Comparison of ENCODE assay signal across 21 cellular contexts in genomic region chrX:132776486-132777210, GRCh38.
DNase-seq lines count a peak whose midpoint lies in the region; ATAC-seq, FAIRE-seq and TF ChIP-seq lines count a peak whose summit lies in the region.
"Had no signal": no experiment of that assay in that cellular context is flagged by ENCODE, and none has a peak within 500 bp of the region (broad histone marks: within the 10 kb centered on the region; RNA-seq: fewer than 3 reads in every experiment).

No MANE protein-coding gene starts in this region.

- H3K36me3 ChIP-seq in H1 (ENCODE audit: control insufficient read depth in 2 of 4, insufficient read depth in 4 of 4, low read length in 3 of 4), result no peaks in the 10 kb centered on the region
- H3K36me3 ChIP-seq: prostate gland had no signal

- H3K4me1 Mint-ChIP-seq in mesothelial cell of epicardium, result peaks cover 2% of the 10 kb centered on the region
- H3K4me1 Mint-ChIP-seq: activated naive CD8-positive, alpha-beta T cell treated with anti-CD3 and anti-CD28 coated beads, Interleukin-2, amount 10 ng/mL, durations not matched to agents 7 days and 5 days had no signal

- no peak overlapping the region for H2BK15ac ChIP-seq in H1 (ENCODE audit: low read length)

- no peak overlapping the region for H3K4me3 Mint-ChIP-seq in mesothelial cell of epicardium
- H3K4me3 Mint-ChIP-seq: activated CD8-positive, alpha-beta T cell treated with anti-CD3 and anti-CD28 coated beads for 36 hours; activated naive CD8-positive, alpha-beta T cell treated with anti-CD3 and anti-CD28 coated beads, Interleukin-2, amount 10 ng/mL, durations not matched to agents 7 days and 5 days; nephron had no signal

- H2AK5ac ChIP-seq in H1 (ENCODE audit: low read depth, low read length), result no peak overlapping the region

- H3K79me2 ChIP-seq in H1 (ENCODE audit: control insufficient read depth in 1 of 2, insufficient read depth in 2 of 2, low read length in 2 of 2), result no peaks in the 10 kb centered on the region
- H3K79me2 ChIP-seq: hepatocyte had no signal

- no peaks in the 10 kb centered on the region for H3K36me3 Mint-ChIP-seq in mesothelial cell of epicardium
- H3K36me3 Mint-ChIP-seq: activated naive CD8-positive, alpha-beta T cell treated with anti-CD3 and anti-CD28 coated beads, Interleukin-2, amount 10 ng/mL, durations not matched to agents 7 days and 5 days had no signal

- CTCF ChIA-PET in H1 (lab: Charles Lee; ENCODE audit: partially characterized antibody), result interaction anchor here (0.6 to 0.7 kb wide), 2 partner anchors 36 to 172 kb away, joined by 3 read pairs; no protein-coding TSS in a partner anchor

- no peaks in the 10 kb centered on the region for H3K27me3 Mint-ChIP-seq in mesothelial cell of epicardium (ENCODE audit: low read depth)
- H3K27me3 Mint-ChIP-seq: activated CD8-positive, alpha-beta T cell treated with anti-CD3 and anti-CD28 coated beads for 36 hours had no signal

- no peaks in the 10 kb centered on the region; the same call in 1 of the 2 replicates for H3K23me2 ChIP-seq in H1 (ENCODE audit: low read depth, low read length)

- 0 out of 2 replicates have a peak overlapping the region, but pooled peaks have one; percentile 60 for H2BK12ac ChIP-seq in H1 (ENCODE audit: low read depth, low read length)

- 58% methylated on average over 6 of the region's 6 CpGs; no CpG with 5 or more reads in 1 of the 2 experiments for WGBS in H1 (ENCODE audit: extremely low coverage in 1 of 2, insufficient coverage in 1 of 2, insufficient read length in 1 of 2, insufficient replicate concordance in 2 of 2, low coverage in 1 of 2, low lambda C conversion rate in 2 of 2, missing lambda C conversion rate in 1 of 2), 2 experiments

- TF ChIP-seq RAD21 in H1 (IDR thresholded peaks at IDR 0.05 in 1 of 2, conservative IDR thresholded peaks at IDR 0.05 in 1 of 2; ENCODE audit: low read depth in 2 of 2, low read length in 2 of 2), result no peak

- H4K20me1 ChIP-seq in H1 (replicated peaks in 1 of 2; ENCODE audit: control insufficient read depth in 1 of 2, insufficient read depth in 2 of 2, low read length in 2 of 2), result no peaks in the 10 kb centered on the region

- no peak overlapping the region for H3K18ac ChIP-seq in H1 (ENCODE audit: extremely low read depth, low read length)

- TF ChIP-seq POLR2A in H1 (IDR thresholded peaks at IDR 0.05; ENCODE audit: control extremely low read depth in 1 of 2, low read depth in 2 of 2, low read length in 2 of 2), result no peak

- no peak overlapping the region for H4K8ac ChIP-seq in H1 (ENCODE audit: extremely low read depth, insufficient read depth, low read length)

- H3K4me1 ChIP-seq in H1 (replicated peaks in 1 of 4; ENCODE audit: control insufficient read depth in 3 of 4, insufficient read depth in 4 of 4, low read length in 3 of 4), result peaks cover 0 to 4% (median 0%) of the 10 kb centered on the region in 4 experiments; a peak in 2 of 7 replicates
- H3K4me1 ChIP-seq: prostate gland had no signal

- H3K9me3 Mint-ChIP-seq in mesothelial cell of epicardium, result no peaks in the 10 kb centered on the region
- H3K9me3 Mint-ChIP-seq: activated CD8-positive, alpha-beta T cell treated with anti-CD3 and anti-CD28 coated beads for 36 hours; activated naive CD8-positive, alpha-beta T cell treated with anti-CD3 and anti-CD28 coated beads, Interleukin-2, amount 10 ng/mL, durations not matched to agents 7 days and 5 days; nephron had no signal

- 0 out of 4 replicates have a peak overlapping the region, but pooled peaks of 1 of the 2 experiments have one; percentile 12 for H3K4me2 ChIP-seq in H1 (ENCODE audit: insufficient read depth in 1 of 2, low read depth in 2 of 2, low read length in 2 of 2)
- H3K4me2 ChIP-seq: hepatocyte had no signal

- H4K91ac ChIP-seq in H1 (replicated peaks; ENCODE audit: insufficient read length, low read length), result no peak overlapping the region

- no peak overlapping the region for H2BK120ac ChIP-seq in H1 (replicated peaks; ENCODE audit: low read depth, low read length)

- no peak overlapping the region for H3K9ac ChIP-seq in H1 (replicated peaks in 1 of 4; ENCODE audit: extremely low read depth in 1 of 4, low read depth in 3 of 4, low read length in 3 of 4)

- H3K4me3 ChIP-seq in H1 (ENCODE audit: extremely low read depth in 1 of 4, insufficient read depth in 2 of 4, low read depth in 3 of 4, low read length in 4 of 4), result no peak overlapping the region
- H3K4me3 ChIP-seq: hepatocyte, prostate gland had no signal

- H3K14ac ChIP-seq in H1 (ENCODE audit: insufficient read length), result no peak overlapping the region

- no peaks in the 10 kb centered on the region for H3K79me1 ChIP-seq in H1 (ENCODE audit: low read depth, low read length)

- peak overlapping the region; percentile 52; the same call in 1 of the 2 replicates for H2BK5ac ChIP-seq in H1 (ENCODE audit: low read depth, low read length)

- POLR2A ChIA-PET in H1 (lab: Charles Lee; ENCODE audit: partially characterized antibody), result interaction anchor here (1.1 kb wide), 1 partner anchor 12 kb away, joined by 3 read pairs; no protein-coding TSS in a partner anchor

- TF ChIP-seq CTCF in H1 (IDR thresholded peaks at IDR 0.05; ENCODE audit: control extremely low read depth in 1 of 3, insufficient read depth in 1 of 3, low read depth in 1 of 3, low read length in 3 of 3), result no peak
- no peak for TF ChIP-seq CTCF in mesothelial cell of epicardium (IDR thresholded peaks at IDR 0.05; ENCODE audit: unreplicated experiment)

- peak; percentile 46 to 70 for DNase-seq in NCI-H526 (lab: John Stamatoyannopoulos, UW)
- DNase-seq in H1 (ENCODE audit: low read depth in 1 of 2, low spot score in 2 of 2), result no peak
- DNase-seq in iPS-NIHi7 (ENCODE audit: extremely low spot score), result no peak
- DNase-seq in NCI-H2107 (lab: John Stamatoyannopoulos, UW), result no peak
- no peak for DNase-seq in NK-92 (lab: John Stamatoyannopoulos, UW; ENCODE audit: unreplicated experiment)
- no peak for DNase-seq in mesothelial cell of epicardium (ENCODE audit: low spot score in 2 of 2, unreplicated experiment in 2 of 2)
- DNase-seq: activated CD8-positive, alpha-beta T cell treated with anti-CD3 and anti-CD28 coated beads for 36 hours; activated naive CD8-positive, alpha-beta T cell treated with anti-CD3 and anti-CD28 coated beads, Interleukin-2, amount 10 ng/mL, durations not matched to agents 7 days and 5 days; activated T-cell treated with anti-CD3 and anti-CD28 coated beads, Interleukin-2, amount 50 U/mL, for 48 hours; COR-L47; GOT3; NCI-H1694 treated with DMSO at 0.1 percent for 48 hours; NCI-H2227 treated with DMSO at 0.1 percent for 48 hours; RPMI8226; stimulated activated CD4-positive, alpha-beta T cell treated with anti-CD3 and anti-CD28 coated beads, Interleukin-4, amount 100 ng/mL, for 1 hour had no signal

- H3K4ac ChIP-seq in H1 (replicated peaks; ENCODE audit: insufficient read length, low read depth, low read length), result no peak overlapping the region

- no peak overlapping the region for H3K27ac Mint-ChIP-seq in mesothelial cell of epicardium
- H3K27ac Mint-ChIP-seq: activated CD8-positive, alpha-beta T cell treated with anti-CD3 and anti-CD28 coated beads for 36 hours; activated naive CD8-positive, alpha-beta T cell treated with anti-CD3 and anti-CD28 coated beads, Interleukin-2, amount 10 ng/mL, durations not matched to agents 7 days and 5 days; nephron had no signal

- no peak overlapping the region for H4K5ac ChIP-seq in H1 (ENCODE audit: insufficient read length, low read depth, low read length)

- H3K27ac ChIP-seq in H1 (ENCODE audit: low read depth, low read length), result no peak overlapping the region
- H3K27ac ChIP-seq: hepatocyte, prostate gland had no signal

- H3K27me3 ChIP-seq in H1 (replicated peaks in 1 of 4; ENCODE audit: control insufficient read depth in 3 of 4, extremely low read depth in 1 of 4, insufficient read depth in 3 of 4, low read length in 3 of 4), result no peaks in the 10 kb centered on the region
- H3K27me3 ChIP-seq: hepatocyte had no signal

- no peak overlapping the region for H3K23ac ChIP-seq in H1 (ENCODE audit: insufficient read length)

- TF ChIP-seq EP300 in H1 (IDR thresholded peaks at IDR 0.05; ENCODE audit: borderline replicate concordance in 1 of 2, low read depth in 2 of 2, low read length in 2 of 2), result no peak

- no peak overlapping the region for H3K56ac ChIP-seq in H1 (replicated peaks; ENCODE audit: insufficient read length, low read depth, low read length)

- H3K9me3 ChIP-seq in H1 (ENCODE audit: insufficient read depth in 2 of 2, low read depth in 1 of 2, low read length in 1 of 2), result no peaks in the 10 kb centered on the region
- H3K9me3 ChIP-seq: prostate gland had no signal

- H2AFZ ChIP-seq in H1 (ENCODE audit: low read length), result no peak overlapping the region
- H2AFZ ChIP-seq: hepatocyte had no signal

- no peak overlapping the region for H2BK20ac ChIP-seq in H1 (ENCODE audit: low read length)

- peak; percentile 57 for FAIRE-seq in H1 (lab: Jason Lieb, UNC)
- FAIRE-seq: HTR-8/SVneo had no signal

- ATAC-seq in GM19324 (IDR thresholded peaks at IDR 0.05; ENCODE audit: low FRiP score, unreplicated experiment), result peak; percentile 44
- ATAC-seq in HG02798 (IDR thresholded peaks at IDR 0.05; ENCODE audit: poor library complexity, unreplicated experiment), result peak; percentile 43
- ATAC-seq: activated CD8-positive, alpha-beta T cell treated with anti-CD3 and anti-CD28 coated beads for 36 hours had no signal

TF ChIP-seq in H1, 55 proteins besides CTCF, POLR2A, EP300 and RAD21:
- no peak for TF ChIP-seq SAP30 (IDR thresholded peaks at IDR 0.05; ENCODE audit: insufficient read depth, insufficient replicate concordance, low read length)

Comparison
In these comparisons a context has a peak if more than half of its experiments do, and no peak if none do; other contexts are left out.
1. DNase-seq: peak in NCI-H526 (2 of 2); none in H1 (0 of 2), iPS-NIHi7 (single experiment), NCI-H2107 (single experiment), NK-92 (single experiment) and mesothelial cell of epicardium (0 of 2).